In genomic region chr2:231780909-231781797, GRCh38 we compare ENCODE assay signal across 8 cellular contexts. TPM values are rescaled to one million over a fixed set of nuclear protein-coding genes. Genes with fewer than 3 reads are reported as not detected.
DNase-seq lines count a peak whose midpoint lies in the region; FAIRE-seq and TF ChIP-seq lines count a peak whose summit lies in the region.

PDE6D (minus strand) TSS chr2:231781282; CDS start chr2:231781114, 168 bp downstream.

- no peaks in the 10 kb centered on the region; the same call in 1 of the 2 replicates for H3K27me3 Mint-ChIP-seq in HFFc6 (ENCODE audit: insufficient read depth)
- peaks cover 12% of the 10 kb centered on the region for H3K27me3 Mint-ChIP-seq in activated naive CD4-positive, alpha-beta T cell treated with anti-CD3 and anti-CD28 coated beads, Interleukin-2, amount 10 ng/mL, durations not matched to agents 7 days and 5 days

- H2AFZ ChIP-seq in neuronal stem cell (ENCODE audit: low read length) = peak within 1 kb of the TSS; percentile 99

- peak within 1 kb of the TSS; percentile 86 for H3K4me3 ChIP-seq in NB4 (ENCODE audit: low read depth, low read length)
- H3K4me3 ChIP-seq in SK-N-MC = peak within 1 kb of the TSS; percentile 84
- H3K4me3 ChIP-seq in neuronal stem cell (ENCODE audit: low read length in 2 of 2) = peak within 1 kb of the TSS; percentile 79 to 96

- no peak within 1 kb of the TSS for H4K91ac ChIP-seq in neuronal stem cell (ENCODE audit: low read depth, low read length, poor library complexity)

- DNase-seq in GM04503 (ENCODE audit: low read depth) = peak; percentile 98
- DNase-seq in HFFc6 = peak; percentile 100
- DNase-seq in NB4 (ENCODE audit: low read depth) = peak; percentile 99
- peak; percentile 93 for DNase-seq in SK-N-MC (ENCODE audit: low read depth, low spot score)
- peak; percentile 98 for DNase-seq in activated naive CD4-positive, alpha-beta T cell treated with anti-CD3 and anti-CD28 coated beads, Interleukin-2, amount 10 ng/mL, durations not matched to agents 7 days and 5 days
- DNase-seq in frontal cortex (ENCODE audit: low spot score in 2 of 2) = peak; percentile 96 to 97
- peak; percentile 98 for DNase-seq in neuronal stem cell (ENCODE audit: low spot score)

- H3K4me2 ChIP-seq in neuronal stem cell (ENCODE audit: insufficient read depth, low read length, poor library complexity, severe bottlenecking) = peak within 1 kb of the TSS; percentile 77

- peaks cover 6 to 12% of the 10 kb centered on the region in 2 donors for H3K4me1 ChIP-seq in neuronal stem cell (ENCODE audit: control insufficient read depth in 2 of 2, insufficient read depth in 1 of 2, low read depth in 1 of 2, low read length in 2 of 2)

- H3K23ac ChIP-seq in neuronal stem cell (ENCODE audit: low read depth, low read length, poor library complexity) = peak within 1 kb of the TSS; percentile 57

- no peak within 1 kb of the TSS for H2AK5ac ChIP-seq in neuronal stem cell (ENCODE audit: low read depth, low read length)

- CTCF ChIA-PET in activated naive CD4-positive, alpha-beta T cell treated with anti-CD3 and anti-CD28 coated beads, Interleukin-2, amount 10 ng/mL, durations not matched to agents 7 days and 5 days (lab: Charles Lee) = interaction anchor here (1.0 kb wide), 1 partner anchor 9 kb away, joined by 3 read pairs; no protein-coding TSS in a partner anchor

- no peak within 1 kb of the TSS for H4K8ac ChIP-seq in neuronal stem cell (ENCODE audit: low read depth, low read length)

- H3K4me3 Mint-ChIP-seq in HFFc6 = peak within 1 kb of the TSS; percentile 98
- H3K4me3 Mint-ChIP-seq in activated naive CD4-positive, alpha-beta T cell treated with anti-CD3 and anti-CD28 coated beads, Interleukin-2, amount 10 ng/mL, durations not matched to agents 7 days and 5 days = peak within 1 kb of the TSS; percentile 88

- H3K9me3 ChIP-seq in SK-N-MC (ENCODE audit: low read depth, low read length) = no peaks in the 10 kb centered on the region
- no peaks in the 10 kb centered on the region for H3K9me3 ChIP-seq in neuronal stem cell (replicated peaks in 1 of 2; ENCODE audit: control insufficient read depth in 2 of 2, insufficient read depth in 1 of 2, low read depth in 1 of 2, low read length in 2 of 2)

- H3K36me3 ChIP-seq in SK-N-MC (ENCODE audit: insufficient read depth, low read length) (no peaks in the 10 kb centered on the region), neuronal stem cell (replicated peaks in 1 of 2; ENCODE audit: control insufficient read depth in 2 of 2, insufficient read depth in 2 of 2, low read length in 2 of 2) (peaks cover 0 to 3% of the 10 kb centered on the region in 2 donors)

- TF ChIP-seq POLR2A in NB4 (IDR thresholded peaks at IDR 0.05; ENCODE audit: extremely low read depth, insufficient read length) = peak; percentile 50

- H3K14ac ChIP-seq in neuronal stem cell (ENCODE audit: low read length) = no peak within 1 kb of the TSS

- peak within 1 kb of the TSS; percentile 83 for H3K27ac Mint-ChIP-seq in HFFc6
- peak within 1 kb of the TSS; percentile 92 for H3K27ac Mint-ChIP-seq in activated naive CD4-positive, alpha-beta T cell treated with anti-CD3 and anti-CD28 coated beads, Interleukin-2, amount 10 ng/mL, durations not matched to agents 7 days and 5 days

- H3K4ac ChIP-seq in neuronal stem cell (ENCODE audit: low read length) = no peak within 1 kb of the TSS

- H3K9ac ChIP-seq in SK-N-MC (ENCODE audit: insufficient read length) (peak within 1 kb of the TSS; percentile 67), neuronal stem cell (ENCODE audit: low read depth, low read length, poor library complexity) (peak within 1 kb of the TSS; percentile 79)

- no peak within 1 kb of the TSS for H2BK12ac ChIP-seq in neuronal stem cell (ENCODE audit: low read length)

- WGBS in neuronal stem cell (ENCODE audit: extremely low coverage in 2 of 2, insufficient read length in 2 of 2, insufficient replicate concordance in 1 of 2), 2 donors = no CpG with 5 or more reads among the region's 67 CpGs

- peak; percentile 6 for FAIRE-seq in frontal cortex (lab: Jason Lieb, UNC)

- H2BK15ac ChIP-seq in neuronal stem cell (ENCODE audit: low read length) = no peak within 1 kb of the TSS

- no peak within 1 kb of the TSS for H3K27ac ChIP-seq in SK-N-MC
- H3K27ac ChIP-seq in neuronal stem cell (replicated peaks; ENCODE audit: low read length) = peak within 1 kb of the TSS; percentile 55

- H3K79me1 ChIP-seq in neuronal stem cell (ENCODE audit: low read depth, low read length) = no peaks in the 10 kb centered on the region

- H3K27me3 ChIP-seq in neuronal stem cell (ENCODE audit: control insufficient read depth in 3 of 3, insufficient read depth in 3 of 3, low read depth in 1 of 3, low read length in 3 of 3) = no peaks in the 10 kb centered on the region

- no peak within 1 kb of the TSS for H2BK5ac ChIP-seq in neuronal stem cell (ENCODE audit: low read length)

- no peak within 1 kb of the TSS for H2BK120ac ChIP-seq in neuronal stem cell (ENCODE audit: low read depth, low read length)

- no peak for TF ChIP-seq CTCF in HFFc6 (IDR thresholded peaks at IDR 0.05)
- TF ChIP-seq CTCF in NB4 (IDR thresholded peaks at IDR 0.05; ENCODE audit: low read depth, low read length) = no peak
- TF ChIP-seq CTCF in subcutaneous adipose tissue (IDR thresholded peaks at IDR 0.05; ENCODE audit: low read depth) = no peak

- H3K36me3 Mint-ChIP-seq in HFFc6 (ENCODE audit: low read depth) = no peaks in the 10 kb centered on the region
- H3K36me3 Mint-ChIP-seq in activated naive CD4-positive, alpha-beta T cell treated with anti-CD3 and anti-CD28 coated beads, Interleukin-2, amount 10 ng/mL, durations not matched to agents 7 days and 5 days = no peaks in the 10 kb centered on the region

- H3K4me1 Mint-ChIP-seq in HFFc6 (ENCODE audit: low read depth) = peaks cover 48% of the 10 kb centered on the region
- peaks cover 59% of the 10 kb centered on the region for H3K4me1 Mint-ChIP-seq in activated naive CD4-positive, alpha-beta T cell treated with anti-CD3 and anti-CD28 coated beads, Interleukin-2, amount 10 ng/mL, durations not matched to agents 7 days and 5 days

- H3K18ac ChIP-seq in neuronal stem cell (ENCODE audit: low read length) = peak within 1 kb of the TSS; percentile 91

- H3K9me3 Mint-ChIP-seq in HFFc6 = no peaks in the 10 kb centered on the region
- H3K9me3 Mint-ChIP-seq in activated naive CD4-positive, alpha-beta T cell treated with anti-CD3 and anti-CD28 coated beads, Interleukin-2, amount 10 ng/mL, durations not matched to agents 7 days and 5 days = no peaks in the 10 kb centered on the region

RNA-seq across cellular contexts. Expression of gene PDE6D, which starts in this region (rescaled TPM):
- total RNA-seq in HFFc6 (2021; fragmentation: NEBNext Ultra II Directional; extraction: Animal tissue kit (Norgen Biotek cat#: 25700)) = 10 to 100 TPM; 20.1 to 24.7 (median 22.4) TPM
- total RNA-seq in frontal cortex = 28.1 TPM
- polyA plus RNA-seq in neuronal stem cell (2013, experiment 1 of 2) = 47.8 TPM
- 48.4 TPM for polyA plus RNA-seq in neuronal stem cell (2013, experiment 2 of 2)
- total RNA-seq in subcutaneous adipose tissue = 10 to 100 TPM; 12.6 to 29.4 (median 23.6) TPM
